Comparison of ENCODE assay signal across 9 cellular contexts in genomic region chr19:6233051-6233826, GRCh38. TPM values are rescaled to one million over a fixed set of nuclear protein-coding genes. Genes with fewer than 3 reads are reported as not detected.
DNase-seq lines count a peak whose midpoint lies in the region; ATAC-seq and TF ChIP-seq lines count a peak whose summit lies in the region.
"Had no signal": no experiment of that assay in that cellular context is flagged by ENCODE, and none has a peak within 500 bp of the region (broad histone marks: within the 10 kb centered on the region; RNA-seq: fewer than 3 reads in every experiment).

No MANE protein-coding gene starts in this region.

- H3K27ac Mint-ChIP-seq in stimulated activated naive CD8-positive, alpha-beta T cell treated with anti-CD3 and anti-CD28 coated beads, Interleukin-15, amount 100 ng/mL, for 72 hours: peak overlapping the region in 1 of 2 donors; percentile 64
- H3K27ac Mint-ChIP-seq in nephron: peak overlapping the region in 2 of 3 experiments; percentile 57 to 64

- no peaks in the 10 kb centered on the region for H3K27me3 Mint-ChIP-seq in stimulated activated naive CD8-positive, alpha-beta T cell treated with anti-CD3 and anti-CD28 coated beads, Interleukin-15, amount 100 ng/mL, for 72 hours
- H3K27me3 Mint-ChIP-seq in nephron (ENCODE audit: low read depth): peaks cover 4% of the 10 kb centered on the region

- peaks cover 45% of the 10 kb centered on the region for H3K4me1 Mint-ChIP-seq in stimulated activated naive CD8-positive, alpha-beta T cell treated with anti-CD3 and anti-CD28 coated beads, Interleukin-15, amount 100 ng/mL, for 72 hours
- peaks cover 47% of the 10 kb centered on the region for H3K4me1 Mint-ChIP-seq in nephron

- no peak overlapping the region for H2AFZ ChIP-seq in fibroblast of lung (ENCODE audit: low read length)

- TF ChIP-seq CTCF in fibroblast of lung (conservative IDR thresholded peaks at IDR 0.05 in 1 of 2, IDR thresholded peaks at IDR 0.05 in 1 of 2; ENCODE audit: low read depth in 1 of 2, low read length in 2 of 2) (no peak), nephron (IDR thresholded peaks at IDR 0.05; ENCODE audit: unreplicated experiment in 3 of 3) (no peak)

- H3K9ac ChIP-seq in fibroblast of lung (ENCODE audit: insufficient read depth, low read length): peak overlapping the region; percentile 30

- 34 to 45% methylated on average over 30 of the region's 30 CpGs for WGBS in aorta, 2 donors

- peak; percentile 21 for ATAC-seq in stimulated activated naive CD8-positive, alpha-beta T cell treated with anti-CD3 and anti-CD28 coated beads, Interleukin-15, Interleukin-2, amounts not matched to agents 100 U/mL and 50 U/mL, for 24 hours
- ATAC-seq in stimulated activated naive CD8-positive, alpha-beta T cell treated with anti-CD3 and anti-CD28 coated beads, Interleukin-15, amount 100 ng/mL, for 72 hours: no peak
- ATAC-seq in aorta (ENCODE audit: low FRiP score): peak; percentile 63
- no peak for ATAC-seq in HG02763 (IDR thresholded peaks at IDR 0.05; ENCODE audit: unreplicated experiment)
- ATAC-seq in HG03442 (IDR thresholded peaks at IDR 0.05; ENCODE audit: unreplicated experiment): no peak

- no peaks in the 10 kb centered on the region for H3K9me3 Mint-ChIP-seq in stimulated activated naive CD8-positive, alpha-beta T cell treated with anti-CD3 and anti-CD28 coated beads, Interleukin-15, amount 100 ng/mL, for 72 hours
- H3K9me3 Mint-ChIP-seq in nephron: no peaks in the 10 kb centered on the region

- intact Hi-C loops in aorta (cut with DNase I): no loop called here

- H3K27ac ChIP-seq in fibroblast of lung (ENCODE audit: insufficient read depth, low read length) (peak overlapping the region; percentile 73), aorta (ENCODE audit: low read depth in 1 of 2, low read length in 2 of 2) (no peak overlapping the region)

- H4K20me1 ChIP-seq in fibroblast of lung (ENCODE audit: control insufficient read depth, extremely low read depth, insufficient read depth, low read length): no peaks in the 10 kb centered on the region

- H3K36me3 ChIP-seq in fibroblast of lung (ENCODE audit: control insufficient read depth, insufficient read depth, low read length) (peaks cover 14% of the 10 kb centered on the region), aorta (ENCODE audit: control insufficient read depth in 1 of 2, insufficient read depth in 2 of 2, low read length in 1 of 2) (no peaks in the 10 kb centered on the region)

- peaks cover 14% of the 10 kb centered on the region for H3K36me3 Mint-ChIP-seq in nephron (ENCODE audit: low read depth)

- H3K9me3 ChIP-seq in fibroblast of lung (ENCODE audit: control insufficient read depth, insufficient read depth, low read depth, low read length) (no peaks in the 10 kb centered on the region), aorta (ENCODE audit: control insufficient read depth, low read length) (no peaks in the 10 kb centered on the region)

- H3K4me3 ChIP-seq in fibroblast of lung (replicated peaks in 1 of 4; ENCODE audit: control extremely low read depth in 1 of 4, insufficient read depth in 1 of 4, low read depth in 3 of 4, low read length in 4 of 4): no peak overlapping the region
- H3K4me3 ChIP-seq in aorta (ENCODE audit: low read length in 2 of 2): no peak overlapping the region

- H3K4me3 Mint-ChIP-seq in stimulated activated naive CD8-positive, alpha-beta T cell treated with anti-CD3 and anti-CD28 coated beads, Interleukin-15, amount 100 ng/mL, for 72 hours: no peak overlapping the region
- no peak overlapping the region for H3K4me3 Mint-ChIP-seq in nephron

- H3K27me3 ChIP-seq in fibroblast of lung (ENCODE audit: control insufficient read depth, insufficient read depth, low read length) (no peaks in the 10 kb centered on the region), aorta (ENCODE audit: control insufficient read depth in 1 of 2, insufficient read depth in 2 of 2, low read length in 1 of 2) (no peaks in the 10 kb centered on the region)

- DNase-seq in stimulated activated naive CD8-positive, alpha-beta T cell treated with anti-CD3 and anti-CD28 coated beads, Interleukin-15, Interleukin-2, amounts not matched to agents 100 U/mL and 50 U/mL, for 24 hours: no peak
- no peak for DNase-seq in stimulated activated naive CD8-positive, alpha-beta T cell treated with anti-CD3 and anti-CD28 coated beads, Interleukin-15, amount 100 ng/mL, for 72 hours
- DNase-seq in fibroblast of lung (ENCODE audit: low read depth in 2 of 2) (peak; percentile 27 to 86), aorta (peak; percentile 72 to 87), globus pallidus (ENCODE audit: low spot score) (no peak)
- DNase-seq: NCI-H187 treated with DMSO at 0.1 percent for 48 hours had no signal

- peaks cover 31% of the 10 kb centered on the region for H3K4me1 ChIP-seq in fibroblast of lung (ENCODE audit: control insufficient read depth, extremely low read depth, insufficient read depth, low read length)
- peaks cover 0 to 5% of the 10 kb centered on the region in 2 donors for H3K4me1 ChIP-seq in aorta (ENCODE audit: control insufficient read depth in 1 of 2, insufficient read depth in 2 of 2, low read length in 2 of 2)

- peak overlapping the region; percentile 62 for H3K4me2 ChIP-seq in fibroblast of lung (ENCODE audit: extremely low read depth, insufficient read depth, low read length)

- peaks cover 68% of the 10 kb centered on the region for H3K79me2 ChIP-seq in fibroblast of lung (ENCODE audit: control insufficient read depth, insufficient read depth, low read length)

RNA-seq across cellular contexts. Expression of gene MLLT1, which starts 46.5 kb away (rescaled TPM):
- total RNA-seq in fibroblast of lung: 4.4 and 6.4 TPM in 2 replicates
- 13.7 and 14.4 TPM in 2 replicates for polyA plus RNA-seq in fibroblast of lung
- 31.8 and 34.7 TPM in 2 replicates for polyA plus RNA-seq in fibroblast of lung (2012)
- polyA minus RNA-seq in fibroblast of lung (ENCODE audit: low replicate concordance): 41.0 and 53.4 TPM in 2 replicates
- 10 to 100 TPM; 54.8 to 55.5 TPM for total RNA-seq in aorta
- 10 to 100 TPM; 14.9 to 34.3 TPM for polyA plus RNA-seq in aorta

Comparison
In these comparisons a context has a peak if more than half of its experiments do, and no peak if none do; other contexts are left out.
1. ATAC-seq: peak in stimulated activated naive CD8-positive, alpha-beta T cell treated with anti-CD3 and anti-CD28 coated beads, Interleukin-15, Interleukin-2, amounts not matched to agents 100 U/mL and 50 U/mL, for 24 hours (single experiment) and aorta (single experiment); none in stimulated activated naive CD8-positive, alpha-beta T cell treated with anti-CD3 and anti-CD28 coated beads, Interleukin-15, amount 100 ng/mL, for 72 hours (single experiment), HG02763 (single experiment) and HG03442 (single experiment).
2. DNase-seq: peak in fibroblast of lung (2 of 2) and aorta (2 of 2); none in stimulated activated naive CD8-positive, alpha-beta T cell treated with anti-CD3 and anti-CD28 coated beads, Interleukin-15, Interleukin-2, amounts not matched to agents 100 U/mL and 50 U/mL, for 24 hours (single experiment), stimulated activated naive CD8-positive, alpha-beta T cell treated with anti-CD3 and anti-CD28 coated beads, Interleukin-15, amount 100 ng/mL, for 72 hours (0 of 2) and globus pallidus (single experiment).